1 cellular context compared by ENCODE assay signal in the genomic region with DNA sequence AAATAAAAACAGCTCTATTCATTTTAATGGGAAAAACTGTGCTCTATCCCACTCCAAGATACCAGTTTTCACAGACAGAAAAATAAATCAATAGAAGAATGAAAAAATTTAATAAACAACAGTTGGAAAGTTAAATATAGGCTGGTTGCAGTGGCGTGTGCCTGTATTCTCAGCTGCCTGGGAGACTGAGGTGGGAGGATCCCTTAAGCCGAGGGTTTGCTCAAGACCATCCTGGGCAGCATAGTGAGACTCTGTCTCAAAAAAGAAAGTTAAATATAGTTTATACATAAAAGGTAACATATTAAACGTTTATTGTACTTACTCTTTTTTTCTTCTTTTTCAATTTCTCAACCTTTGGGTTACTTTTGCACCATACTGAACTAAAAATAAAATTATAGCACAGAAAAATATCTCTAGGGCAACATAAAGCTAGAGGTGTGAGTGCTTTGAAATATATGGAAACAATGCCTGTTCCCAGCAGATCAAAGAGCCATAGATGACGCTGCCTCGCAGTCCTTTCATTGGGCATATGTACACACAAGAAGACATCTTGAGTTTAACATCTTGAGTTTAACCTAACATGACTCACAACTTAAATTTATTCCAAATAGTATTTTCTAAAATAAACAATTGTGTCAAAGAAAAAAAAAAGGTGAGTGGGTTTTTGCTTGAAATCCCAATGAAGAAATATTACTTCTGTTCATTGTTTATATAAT.
TF ChIP-seq lines count a peak whose summit lies in the region.

No MANE protein-coding gene starts in this region.

TF ChIP-seq in HCT116, 20 proteins besides CTCF, POLR2A, EP300 and RAD21 (continued from another document):
- TF ChIP-seq, protein P1, sequence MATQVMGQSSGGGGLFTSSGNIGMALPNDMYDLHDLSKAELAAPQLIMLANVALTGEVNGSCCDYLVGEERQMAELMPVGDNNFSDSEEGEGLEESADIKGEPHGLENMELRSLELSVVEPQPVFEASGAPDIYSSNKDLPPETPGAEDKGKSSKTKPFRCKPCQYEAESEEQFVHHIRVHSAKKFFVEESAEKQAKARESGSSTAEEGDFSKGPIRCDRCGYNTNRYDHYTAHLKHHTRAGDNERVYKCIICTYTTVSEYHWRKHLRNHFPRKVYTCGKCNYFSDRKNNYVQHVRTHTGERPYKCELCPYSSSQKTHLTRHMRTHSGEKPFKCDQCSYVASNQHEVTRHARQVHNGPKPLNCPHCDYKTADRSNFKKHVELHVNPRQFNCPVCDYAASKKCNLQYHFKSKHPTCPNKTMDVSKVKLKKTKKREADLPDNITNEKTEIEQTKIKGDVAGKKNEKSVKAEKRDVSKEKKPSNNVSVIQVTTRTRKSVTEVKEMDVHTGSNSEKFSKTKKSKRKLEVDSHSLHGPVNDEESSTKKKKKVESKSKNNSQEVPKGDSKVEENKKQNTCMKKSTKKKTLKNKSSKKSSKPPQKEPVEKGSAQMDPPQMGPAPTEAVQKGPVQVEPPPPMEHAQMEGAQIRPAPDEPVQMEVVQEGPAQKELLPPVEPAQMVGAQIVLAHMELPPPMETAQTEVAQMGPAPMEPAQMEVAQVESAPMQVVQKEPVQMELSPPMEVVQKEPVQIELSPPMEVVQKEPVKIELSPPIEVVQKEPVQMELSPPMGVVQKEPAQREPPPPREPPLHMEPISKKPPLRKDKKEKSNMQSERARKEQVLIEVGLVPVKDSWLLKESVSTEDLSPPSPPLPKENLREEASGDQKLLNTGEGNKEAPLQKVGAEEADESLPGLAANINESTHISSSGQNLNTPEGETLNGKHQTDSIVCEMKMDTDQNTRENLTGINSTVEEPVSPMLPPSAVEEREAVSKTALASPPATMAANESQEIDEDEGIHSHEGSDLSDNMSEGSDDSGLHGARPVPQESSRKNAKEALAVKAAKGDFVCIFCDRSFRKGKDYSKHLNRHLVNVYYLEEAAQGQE (IDR thresholded peaks at IDR 0.05; ENCODE audit: low read depth): no peak
- TF ChIP-seq POLR2AphosphoS5 (IDR thresholded peaks at IDR 0.05; ENCODE audit: low read depth, low read length): no peak
- TF ChIP-seq EZH2 (IDR thresholded peaks at IDR 0.05): no peak
- TF ChIP-seq ZNF274 (IDR thresholded peaks at IDR 0.05; ENCODE audit: low read depth, low read length): no peak
- no peak for TF ChIP-seq CBX3 (IDR thresholded peaks at IDR 0.05; ENCODE audit: low read depth)
- no peak for TF ChIP-seq EGR1 (IDR thresholded peaks at IDR 0.05; ENCODE audit: low read depth)
